Comparison of ENCODE assay signal across 9 cellular contexts in the genomic region with DNA sequence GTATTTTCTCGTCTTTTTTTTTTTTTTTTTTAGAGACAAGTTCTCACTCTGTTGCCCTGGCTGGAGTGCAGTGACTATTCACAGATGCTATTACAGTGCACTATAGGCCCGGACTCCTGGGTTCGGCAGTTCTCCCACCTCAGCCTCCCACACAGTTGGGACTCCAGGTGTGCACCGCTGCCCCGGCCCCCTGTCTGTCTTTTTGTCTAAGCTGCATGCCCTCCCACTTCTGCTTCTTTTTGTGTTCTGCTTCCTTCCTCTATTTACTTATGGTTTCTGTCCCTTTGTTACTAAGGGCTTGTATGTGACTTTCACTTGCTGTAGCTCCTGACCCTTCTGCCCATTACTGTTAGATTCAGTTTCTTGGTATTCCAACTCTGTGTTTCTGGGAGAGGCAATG. TPM values are rescaled to one million over a fixed set of nuclear protein-coding genes. Genes with fewer than 3 reads are reported as not detected.
A peak's percentile ranks its signal among the peaks of the same experiment; 100 is the strongest.
DNase-seq lines count a peak whose midpoint lies in the region; ATAC-seq, FAIRE-seq and TF ChIP-seq lines count a peak whose summit lies in the region.
"Had no signal": no experiment of that assay in that cellular context is flagged by ENCODE, and none has a peak within 500 bp of the region (broad histone marks: within the 10 kb centered on the region; RNA-seq: fewer than 3 reads in every experiment).

No MANE protein-coding gene starts in this region.

- no peaks in the 10 kb centered on the region for H3K9me3 Mint-ChIP-seq in activated naive CD8-positive, alpha-beta T cell treated with anti-CD3 and anti-CD28 coated beads, Interleukin-2, amount 50 U/mL, for 24 hours

- POLR2A ChIA-PET in HepG2 (lab: Yijun Ruan, JAX) = interaction anchor here (0.9 to 4.3 kb wide), 4 partner anchors 9 to 48 kb away, joined by 3 to 22 read pairs (median 6); a partner anchor contains a TSS

- TF ChIP-seq RAD21 in HepG2 (CRISPR knock-in tag; IDR thresholded peaks at IDR 0.05) = no peak

- H3K27ac ChIP-seq in right lobe of liver (peak overlapping the region in 2 of 3 donors; percentile 22 to 27), HepG2 (ENCODE audit: extremely low read length, insufficient read depth, low read length) (no peak overlapping the region), vagina (peak overlapping the region; percentile 66), uterus (peak overlapping the region in 1 of 2 donors; percentile 15)

- H3K9me3 ChIP-seq in right lobe of liver (no peaks in the 10 kb centered on the region), HepG2 (ENCODE audit: low read length) (no peaks in the 10 kb centered on the region), vagina (no peaks in the 10 kb centered on the region), uterus (no peaks in the 10 kb centered on the region)

- peaks cover 98% of the 10 kb centered on the region for H3K4me1 Mint-ChIP-seq in activated naive CD8-positive, alpha-beta T cell treated with anti-CD3 and anti-CD28 coated beads, Interleukin-2, amount 50 U/mL, for 24 hours

- peak; percentile 42 to 66 (median 46) for ATAC-seq in right lobe of liver
- no peak for ATAC-seq in HepG2
- ATAC-seq in HG03378 (IDR thresholded peaks at IDR 0.05; ENCODE audit: unreplicated experiment) = peak; percentile 39
- ATAC-seq in activated naive CD8-positive, alpha-beta T cell treated with anti-CD3 and anti-CD28 coated beads, Interleukin-2, amount 50 U/mL, for 24 hours = no peak

- H3K4me1 ChIP-seq in right lobe of liver (peaks cover 0 to 4% (median 0%) of the 10 kb centered on the region in 4 donors), HepG2 (ENCODE audit: insufficient read depth, low read length) (peaks cover 68% of the 10 kb centered on the region), vagina (peaks cover 73% of the 10 kb centered on the region), uterus (no peaks in the 10 kb centered on the region)

- no peaks in the 10 kb centered on the region for H3K27me3 Mint-ChIP-seq in activated naive CD8-positive, alpha-beta T cell treated with anti-CD3 and anti-CD28 coated beads, Interleukin-2, amount 50 U/mL, for 24 hours

- TF ChIP-seq EP300 in HepG2 (IDR thresholded peaks at IDR 0.05; ENCODE audit: low read depth in 2 of 2, low read length in 2 of 2) (no peak), HepG2 (CRISPR knock-in tag; IDR thresholded peaks at IDR 0.05; ENCODE audit: borderline replicate concordance) (no peak)

- H3K36me3 ChIP-seq in right lobe of liver (no peaks in the 10 kb centered on the region), HepG2 (replicated peaks in 1 of 2; ENCODE audit: control insufficient read depth in 1 of 2, insufficient read depth in 2 of 2, low read length in 2 of 2) (peaks cover 20 to 58% of the 10 kb centered on the region in 2 experiments), vagina (no peaks in the 10 kb centered on the region), uterus (no peaks in the 10 kb centered on the region)

- H3K27ac Mint-ChIP-seq in activated naive CD8-positive, alpha-beta T cell treated with anti-CD3 and anti-CD28 coated beads, Interleukin-2, amount 50 U/mL, for 24 hours = peak overlapping the region; percentile 90

- no peak overlapping the region for H2AFZ ChIP-seq in HepG2 (ENCODE audit: low read length)

- no peak for FAIRE-seq in HepG2 (lab: Jason Lieb, UNC)
- FAIRE-seq in urothelium cell line (lab: Jason Lieb, UNC) = no peak
- FAIRE-seq: TTC549 had no signal

- H3K4me3 Mint-ChIP-seq in activated naive CD8-positive, alpha-beta T cell treated with anti-CD3 and anti-CD28 coated beads, Interleukin-2, amount 50 U/mL, for 24 hours = peak overlapping the region; percentile 62

- DNase-seq in right lobe of liver = no peak
- no peak for DNase-seq in HepG2 (ENCODE audit: low spot score)
- DNase-seq in activated naive CD8-positive, alpha-beta T cell treated with anti-CD3 and anti-CD28 coated beads, Interleukin-2, amount 50 U/mL, for 24 hours = no peak
- DNase-seq in vagina (ENCODE audit: extremely low spot score in 2 of 2) = no peak
- DNase-seq in urothelium cell line (ENCODE audit: low spot score) = no peak
- no peak for DNase-seq in uterus
- DNase-seq in activated CD4-positive, CD25-positive, alpha-beta regulatory T cell (lab: John Stamatoyannopoulos, UW) = no peak

- H3K36me3 Mint-ChIP-seq in activated naive CD8-positive, alpha-beta T cell treated with anti-CD3 and anti-CD28 coated beads, Interleukin-2, amount 50 U/mL, for 24 hours (ENCODE audit: low read depth) = peaks cover 65% of the 10 kb centered on the region

- H4K20me1 ChIP-seq in HepG2 (ENCODE audit: insufficient read depth, low read length) = no peaks in the 10 kb centered on the region

- no TSS peak for BruUV-seq in HepG2 (replicated peaks; lab: Mats Ljungman, UMichigan)

- 47% methylated on average over 5 of the region's 5 CpGs for WGBS in right lobe of liver (ENCODE audit: insufficient coverage, low coverage, low lambda C conversion rate, missing lambda C conversion rate)
- 92% methylated on average over 5 of the region's 5 CpGs for WGBS in HepG2 (ENCODE audit: low lambda C conversion rate)

- intact Hi-C loops in right lobe of liver (cut with DNase I) = no loop called here
- intact Hi-C loops in HepG2 (cut with micrococcal nuclease; ENCODE audit: unreplicated experiment) = no loop called here
- intact Hi-C loops in vagina (cut with DNase I) = no loop called here
- intact Hi-C loops in uterus (cut with DNase I; ENCODE audit: low total_unique reads) = no loop called here

- CTCF ChIA-PET in HepG2 (lab: Yijun Ruan, JAX; ENCODE audit: low intra/inter-chr PET ratio, low total read pairs) = no interaction called here

- H3K4me3 ChIP-seq in right lobe of liver (no peak overlapping the region), HepG2 (replicated peaks in 1 of 3; ENCODE audit: insufficient read depth in 1 of 3, low read depth in 2 of 3, low read length in 3 of 3) (no peak overlapping the region), vagina (no peak overlapping the region), uterus (no peak overlapping the region)

- peaks cover 46% of the 10 kb centered on the region for H3K79me2 ChIP-seq in HepG2 (ENCODE audit: insufficient read depth, low read length)

- TF ChIP-seq CTCF in right lobe of liver (IDR thresholded peaks at IDR 0.05) (no peak), HepG2 (CRISPR knock-in tag; IDR thresholded peaks at IDR 0.05) (no peak), vagina (IDR thresholded peaks at IDR 0.05) (no peak), uterus (IDR thresholded peaks at IDR 0.05) (no peak)

- no peaks in the 10 kb centered on the region for H3K27me3 ChIP-seq in right lobe of liver
- no peaks in the 10 kb centered on the region for H3K27me3 ChIP-seq in HepG2 (ENCODE audit: control insufficient read depth in 1 of 2, insufficient read depth in 2 of 2, low read length in 2 of 2)
- no peaks in the 10 kb centered on the region for H3K27me3 ChIP-seq in vagina
- no peaks in the 10 kb centered on the region for H3K27me3 ChIP-seq in uterus

- in situ Hi-C loops in HepG2 (cut with HindIII; ENCODE audit: extremely low pct_ligation_motif_present, low pct_unique_long_range_greater_than_20kb) = no loop called here

- no peak overlapping the region for H3K4me2 ChIP-seq in HepG2 (ENCODE audit: low read depth, low read length)

- H3K9ac ChIP-seq in HepG2 (ENCODE audit: insufficient read depth, low read depth, low read length) = no peak overlapping the region

- no peak for TF ChIP-seq POLR2A in right lobe of liver (IDR thresholded peaks at IDR 0.05)
- no peak for TF ChIP-seq POLR2A in HepG2 (IDR thresholded peaks at IDR 0.05; ENCODE audit: insufficient read depth in 1 of 2, low read depth in 2 of 2, low read length in 2 of 2)
- no peak for TF ChIP-seq POLR2A in vagina (IDR thresholded peaks at IDR 0.05)
- no peak for TF ChIP-seq POLR2A in uterus (IDR thresholded peaks at IDR 0.05)

RNA-seq across cellular contexts. Expression of a gene that starts 20.5 kb away (rescaled TPM):
- total RNA-seq in right lobe of liver (1 to 10 TPM; 1.6 to 9.6 (median 4.5) TPM), HepG2 (2016; rRNA removed; fragmentation: Illumina TruSeq; extraction: Trizol) (25.4 and 35.8 TPM in 2 replicates), vagina (35.1 TPM), uterus (10 to 100 TPM in 2 of 4 donors, 1 to 10 TPM in 2; 6.8 to 40.0 (median 19.6) TPM)
- 116 and 121 TPM in 2 replicates for total RNA-seq in HepG2 (2016; cell fraction: cytosol; rRNA removed; fragmentation: Illumina TruSeq; extraction: Trizol; ENCODE audit: low read depth)
- 25.1 and 35.3 TPM in 2 replicates for total RNA-seq in HepG2 (2016; cell fraction: insoluble cytoplasmic fraction; rRNA removed; fragmentation: Illumina TruSeq; extraction: Trizol)
- total RNA-seq in HepG2 (2016; cell fraction: membrane; rRNA removed; fragmentation: Illumina TruSeq; extraction: Trizol) = 38.4 and 41.5 TPM in 2 replicates
- 53.5 and 62.4 TPM in 2 replicates for total RNA-seq in HepG2 (2016; cell fraction: nucleus; rRNA removed; fragmentation: Illumina TruSeq; extraction: Trizol)
- 67.4 and 70.8 TPM in 2 replicates for polyA plus RNA-seq in HepG2 (2011; rRNA removed)
- polyA plus RNA-seq in HepG2 (2011; cell fraction: cytosol; rRNA removed) = 38.1 and 42.5 TPM in 2 replicates
- 195 and 234 TPM in 2 replicates for polyA plus RNA-seq in HepG2 (2011; cell fraction: nucleus; rRNA removed)
- polyA plus RNA-seq in HepG2 (2012) = 29.8 and 35.6 TPM in 2 replicates
- polyA plus RNA-seq in HepG2 (2016; cell fraction: cytosol; fragmentation: Illumina TruSeq; extraction: Trizol; ENCODE audit: low read depth) = 4.5 and 5.9 TPM in 2 replicates
- polyA plus RNA-seq in HepG2 (2016; cell fraction: insoluble cytoplasmic fraction; fragmentation: Illumina TruSeq; extraction: Trizol; ENCODE audit: low read depth) = 17.5 and 18.7 TPM in 2 replicates
- polyA plus RNA-seq in HepG2 (2016; cell fraction: membrane; fragmentation: Illumina TruSeq; extraction: Trizol; ENCODE audit: low read depth) = 8.7 and 9.5 TPM in 2 replicates
- 86.8 and 104 TPM in 2 replicates for polyA plus RNA-seq in HepG2 (2016; cell fraction: nucleus; fragmentation: Illumina TruSeq; extraction: Trizol; ENCODE audit: insufficient read depth, low read depth)
- 346 and 374 TPM in 2 replicates for polyA minus RNA-seq in HepG2 (2011; rRNA and poly(A)+ RNA removed; ENCODE audit: low replicate concordance)
- 39.3 and 39.6 TPM in 2 replicates for polyA minus RNA-seq in HepG2 (2011; cell fraction: cytosol; rRNA and poly(A)+ RNA removed)
- polyA minus RNA-seq in HepG2 (2011; cell fraction: nucleus; rRNA and poly(A)+ RNA removed) = 114 and 135 TPM in 2 replicates

RNA-seq across cellular contexts. Expression of a gene that starts 25.9 kb away (rescaled TPM):
- total RNA-seq in right lobe of liver (1 to 10 TPM; 4.0 to 5.4 (median 4.8) TPM), HepG2 (2016; rRNA removed; fragmentation: Illumina TruSeq; extraction: Trizol) (21.5 and 21.6 TPM in 2 replicates), vagina (15.5 TPM), uterus (10 to 100 TPM in 2 of 4 donors, 1 to 10 TPM in 2; 7.6 to 18.9 (median 13.4) TPM)
- total RNA-seq in HepG2 (2016; cell fraction: cytosol; rRNA removed; fragmentation: Illumina TruSeq; extraction: Trizol; ENCODE audit: low read depth) = 4.2 and 5.7 TPM in 2 replicates
- total RNA-seq in HepG2 (2016; cell fraction: insoluble cytoplasmic fraction; rRNA removed; fragmentation: Illumina TruSeq; extraction: Trizol) = 19.7 and 21.7 TPM in 2 replicates
- total RNA-seq in HepG2 (2016; cell fraction: membrane; rRNA removed; fragmentation: Illumina TruSeq; extraction: Trizol) = 8.6 and 9.1 TPM in 2 replicates
- total RNA-seq in HepG2 (2016; cell fraction: nucleus; rRNA removed; fragmentation: Illumina TruSeq; extraction: Trizol) = 28.4 and 34.8 TPM in 2 replicates
- 11.2 and 12.5 TPM in 2 replicates for polyA plus RNA-seq in HepG2 (2011; rRNA removed)
- 6.1 and 9.0 TPM in 2 replicates for polyA plus RNA-seq in HepG2 (2011; cell fraction: cytosol; rRNA removed)
- polyA plus RNA-seq in HepG2 (2011; cell fraction: nucleus; rRNA removed) = 22.2 and 25.4 TPM in 2 replicates
- 12.1 and 13.5 TPM in 2 replicates for polyA plus RNA-seq in HepG2 (2012)
- 2.2 and 2.4 TPM in 2 replicates for polyA plus RNA-seq in HepG2 (2016; cell fraction: cytosol; fragmentation: Illumina TruSeq; extraction: Trizol; ENCODE audit: low read depth)
- polyA plus RNA-seq in HepG2 (2016; cell fraction: insoluble cytoplasmic fraction; fragmentation: Illumina TruSeq; extraction: Trizol; ENCODE audit: low read depth) = 19.5 and 20.3 TPM in 2 replicates
- 4.3 and 4.5 TPM in 2 replicates for polyA plus RNA-seq in HepG2 (2016; cell fraction: membrane; fragmentation: Illumina TruSeq; extraction: Trizol; ENCODE audit: low read depth)
- polyA plus RNA-seq in HepG2 (2016; cell fraction: nucleus; fragmentation: Illumina TruSeq; extraction: Trizol; ENCODE audit: insufficient read depth, low read depth) = 37.7 and 42.1 TPM in 2 replicates
- polyA minus RNA-seq in HepG2 (2011; rRNA and poly(A)+ RNA removed; ENCODE audit: low replicate concordance) = 8.8 and 15.1 TPM in 2 replicates
- polyA minus RNA-seq in HepG2 (2011; cell fraction: cytosol; rRNA and poly(A)+ RNA removed) = 4.7 and 4.9 TPM in 2 replicates
- polyA minus RNA-seq in HepG2 (2011; cell fraction: nucleus; rRNA and poly(A)+ RNA removed) = 26.7 and 28.5 TPM in 2 replicates

RNA-seq across cellular contexts. Expression of a gene that starts 26.0 kb away (rescaled TPM):
- total RNA-seq in right lobe of liver (10 to 100 TPM; 13.1 to 28.3 (median 21.1) TPM), HepG2 (2016; rRNA removed; fragmentation: Illumina TruSeq; extraction: Trizol) (46.7 and 55.0 TPM in 2 replicates), vagina (47.9 TPM), uterus (100 to 1,000 TPM in 1 of 4 donors, 10 to 100 TPM in 2, 1 to 10 TPM in 1; 8.2 to 111 (median 66.9) TPM)
- 9.5 and 12.3 TPM in 2 replicates for total RNA-seq in HepG2 (2016; cell fraction: cytosol; rRNA removed; fragmentation: Illumina TruSeq; extraction: Trizol; ENCODE audit: low read depth)
- 45.8 and 52.4 TPM in 2 replicates for total RNA-seq in HepG2 (2016; cell fraction: insoluble cytoplasmic fraction; rRNA removed; fragmentation: Illumina TruSeq; extraction: Trizol)
- total RNA-seq in HepG2 (2016; cell fraction: membrane; rRNA removed; fragmentation: Illumina TruSeq; extraction: Trizol) = 18.9 and 20.2 TPM in 2 replicates
- total RNA-seq in HepG2 (2016; cell fraction: nucleus; rRNA removed; fragmentation: Illumina TruSeq; extraction: Trizol) = 51.3 and 66.0 TPM in 2 replicates
- polyA plus RNA-seq in HepG2 (2011; rRNA removed) = 47.5 and 53.5 TPM in 2 replicates
- 35.5 and 39.1 TPM in 2 replicates for polyA plus RNA-seq in HepG2 (2011; cell fraction: cytosol; rRNA removed)
- polyA plus RNA-seq in HepG2 (2011; cell fraction: nucleus; rRNA removed) = 268 and 334 TPM in 2 replicates
- polyA plus RNA-seq in HepG2 (2012) = 28.1 and 39.6 TPM in 2 replicates
- 4.3 and 4.6 TPM in 2 replicates for polyA plus RNA-seq in HepG2 (2016; cell fraction: cytosol; fragmentation: Illumina TruSeq; extraction: Trizol; ENCODE audit: low read depth)
- 36.4 and 39.2 TPM in 2 replicates for polyA plus RNA-seq in HepG2 (2016; cell fraction: insoluble cytoplasmic fraction; fragmentation: Illumina TruSeq; extraction: Trizol; ENCODE audit: low read depth)
- 6.8 and 7.1 TPM in 2 replicates for polyA plus RNA-seq in HepG2 (2016; cell fraction: membrane; fragmentation: Illumina TruSeq; extraction: Trizol; ENCODE audit: low read depth)
- polyA plus RNA-seq in HepG2 (2016; cell fraction: nucleus; fragmentation: Illumina TruSeq; extraction: Trizol; ENCODE audit: insufficient read depth, low read depth) = 109 and 112 TPM in 2 replicates
- 105 and 173 TPM in 2 replicates for polyA minus RNA-seq in HepG2 (2011; rRNA and poly(A)+ RNA removed; ENCODE audit: low replicate concordance)
- 15.1 and 21.0 TPM in 2 replicates for polyA minus RNA-seq in HepG2 (2011; cell fraction: cytosol; rRNA and poly(A)+ RNA removed)
- polyA minus RNA-seq in HepG2 (2011; cell fraction: nucleus; rRNA and poly(A)+ RNA removed) = 89.8 and 99.8 TPM in 2 replicates

RNA-seq across cellular contexts. Expression of a gene that starts 39.7 kb away (rescaled TPM):
- total RNA-seq in right lobe of liver = 10 to 100 TPM in 5 of 6 experiments, 1 to 10 TPM in 1; 9.7 to 21.2 (median 13.7) TPM
- 9.9 and 14.4 TPM in 2 replicates for total RNA-seq in HepG2 (2016; rRNA removed; fragmentation: Illumina TruSeq; extraction: Trizol)
- total RNA-seq in HepG2 (2016; cell fraction: cytosol; rRNA removed; fragmentation: Illumina TruSeq; extraction: Trizol; ENCODE audit: low read depth) = 1.6 and 1.9 TPM in 2 replicates
- 8.0 and 15.5 TPM in 2 replicates for total RNA-seq in HepG2 (2016; cell fraction: insoluble cytoplasmic fraction; rRNA removed; fragmentation: Illumina TruSeq; extraction: Trizol)
- total RNA-seq in HepG2 (2016; cell fraction: membrane; rRNA removed; fragmentation: Illumina TruSeq; extraction: Trizol) = 4.8 and 5.1 TPM in 2 replicates
- total RNA-seq in HepG2 (2016; cell fraction: nucleus; rRNA removed; fragmentation: Illumina TruSeq; extraction: Trizol) = 16.6 and 20.9 TPM in 2 replicates
- 23.7 and 30.2 TPM in 2 replicates for polyA plus RNA-seq in HepG2 (2011; rRNA removed)
- polyA plus RNA-seq in HepG2 (2011; cell fraction: cytosol; rRNA removed) = 18.0 and 24.3 TPM in 2 replicates
- polyA plus RNA-seq in HepG2 (2011; cell fraction: nucleus; rRNA removed) = 25.8 and 28.3 TPM in 2 replicates
- polyA plus RNA-seq in HepG2 (2012) = 14.5 and 15.3 TPM in 2 replicates
- 1.2 and 1.8 TPM in 2 replicates for polyA plus RNA-seq in HepG2 (2016; cell fraction: cytosol; fragmentation: Illumina TruSeq; extraction: Trizol; ENCODE audit: low read depth)
- polyA plus RNA-seq in HepG2 (2016; cell fraction: insoluble cytoplasmic fraction; fragmentation: Illumina TruSeq; extraction: Trizol; ENCODE audit: low read depth) = 8.4 and 8.8 TPM in 2 replicates
- polyA plus RNA-seq in HepG2 (2016; cell fraction: membrane; fragmentation: Illumina TruSeq; extraction: Trizol; ENCODE audit: low read depth) = 2.6 and 3.5 TPM in 2 replicates
- 29.5 and 29.9 TPM in 2 replicates for polyA plus RNA-seq in HepG2 (2016; cell fraction: nucleus; fragmentation: Illumina TruSeq; extraction: Trizol; ENCODE audit: insufficient read depth, low read depth)
- polyA minus RNA-seq in HepG2 (2011; rRNA and poly(A)+ RNA removed; ENCODE audit: low replicate concordance) = 18.7 and 48.3 TPM in 2 replicates
- polyA minus RNA-seq in HepG2 (2011; cell fraction: cytosol; rRNA and poly(A)+ RNA removed) = 13.9 and 15.8 TPM in 2 replicates
- polyA minus RNA-seq in HepG2 (2011; cell fraction: nucleus; rRNA and poly(A)+ RNA removed) = 5.9 and 8.5 TPM in 2 replicates
- 18.2 TPM for total RNA-seq in vagina
- 10 to 100 TPM in 2 of 4 donors, 1 to 10 TPM in 1, under 1 TPM in 1; 0.51 to 22.3 (median 7.9) TPM for total RNA-seq in uterus

RNA-seq across cellular contexts. Expression of a gene that starts 48.9 kb away (rescaled TPM):
- total RNA-seq in right lobe of liver (100 to 1,000 TPM in 1 of 6 experiments, 10 to 100 TPM in 5; 44.8 to 102 (median 57.9) TPM), HepG2 (2016; rRNA removed; fragmentation: Illumina TruSeq; extraction: Trizol) (17.1 and 21.1 TPM in 2 replicates), vagina (71.0 TPM), uterus (1 to 10 TPM in 1 of 4 donors, under 1 TPM in 3; 0.26 to 5.3 (median 0.50) TPM)
- total RNA-seq in HepG2 (2016; cell fraction: cytosol; rRNA removed; fragmentation: Illumina TruSeq; extraction: Trizol; ENCODE audit: low read depth) = 6.8 and 7.6 TPM in 2 replicates
- total RNA-seq in HepG2 (2016; cell fraction: insoluble cytoplasmic fraction; rRNA removed; fragmentation: Illumina TruSeq; extraction: Trizol) = 14.0 and 20.2 TPM in 2 replicates
- 8.4 and 9.8 TPM in 2 replicates for total RNA-seq in HepG2 (2016; cell fraction: membrane; rRNA removed; fragmentation: Illumina TruSeq; extraction: Trizol)
- 30.8 and 33.0 TPM in 2 replicates for total RNA-seq in HepG2 (2016; cell fraction: nucleus; rRNA removed; fragmentation: Illumina TruSeq; extraction: Trizol)
- 32.4 and 36.3 TPM in 2 replicates for polyA plus RNA-seq in HepG2 (2011; rRNA removed)
- 15.3 and 21.4 TPM in 2 replicates for polyA plus RNA-seq in HepG2 (2011; cell fraction: cytosol; rRNA removed)
- 149 and 178 TPM in 2 replicates for polyA plus RNA-seq in HepG2 (2011; cell fraction: nucleus; rRNA removed)
- 22.9 and 25.0 TPM in 2 replicates for polyA plus RNA-seq in HepG2 (2012)
- polyA plus RNA-seq in HepG2 (2016; cell fraction: cytosol; fragmentation: Illumina TruSeq; extraction: Trizol; ENCODE audit: low read depth) = 1.9 and 2.0 TPM in 2 replicates
- 20.9 and 25.3 TPM in 2 replicates for polyA plus RNA-seq in HepG2 (2016; cell fraction: insoluble cytoplasmic fraction; fragmentation: Illumina TruSeq; extraction: Trizol; ENCODE audit: low read depth)
- 6.3 and 6.7 TPM in 2 replicates for polyA plus RNA-seq in HepG2 (2016; cell fraction: membrane; fragmentation: Illumina TruSeq; extraction: Trizol; ENCODE audit: low read depth)
- polyA plus RNA-seq in HepG2 (2016; cell fraction: nucleus; fragmentation: Illumina TruSeq; extraction: Trizol; ENCODE audit: insufficient read depth, low read depth) = 75.9 and 77.2 TPM in 2 replicates
- polyA minus RNA-seq in HepG2 (2011; rRNA and poly(A)+ RNA removed; ENCODE audit: low replicate concordance) = 91.8 and 102 TPM in 2 replicates
- polyA minus RNA-seq in HepG2 (2011; cell fraction: cytosol; rRNA and poly(A)+ RNA removed) = 22.4 and 22.8 TPM in 2 replicates
- 79.8 and 79.9 TPM in 2 replicates for polyA minus RNA-seq in HepG2 (2011; cell fraction: nucleus; rRNA and poly(A)+ RNA removed)

Comparison
In these comparisons a context has a peak if more than half of its experiments do, and no peak if none do; other contexts are left out.
1. ATAC-seq: peak in right lobe of liver (4 of 4) and HG03378 (single experiment); none in HepG2 (single experiment) and activated naive CD8-positive, alpha-beta T cell treated with anti-CD3 and anti-CD28 coated beads, Interleukin-2, amount 50 U/mL, for 24 hours (single experiment).